9 cellular contexts compared by ENCODE assay signal in the genomic region with DNA sequence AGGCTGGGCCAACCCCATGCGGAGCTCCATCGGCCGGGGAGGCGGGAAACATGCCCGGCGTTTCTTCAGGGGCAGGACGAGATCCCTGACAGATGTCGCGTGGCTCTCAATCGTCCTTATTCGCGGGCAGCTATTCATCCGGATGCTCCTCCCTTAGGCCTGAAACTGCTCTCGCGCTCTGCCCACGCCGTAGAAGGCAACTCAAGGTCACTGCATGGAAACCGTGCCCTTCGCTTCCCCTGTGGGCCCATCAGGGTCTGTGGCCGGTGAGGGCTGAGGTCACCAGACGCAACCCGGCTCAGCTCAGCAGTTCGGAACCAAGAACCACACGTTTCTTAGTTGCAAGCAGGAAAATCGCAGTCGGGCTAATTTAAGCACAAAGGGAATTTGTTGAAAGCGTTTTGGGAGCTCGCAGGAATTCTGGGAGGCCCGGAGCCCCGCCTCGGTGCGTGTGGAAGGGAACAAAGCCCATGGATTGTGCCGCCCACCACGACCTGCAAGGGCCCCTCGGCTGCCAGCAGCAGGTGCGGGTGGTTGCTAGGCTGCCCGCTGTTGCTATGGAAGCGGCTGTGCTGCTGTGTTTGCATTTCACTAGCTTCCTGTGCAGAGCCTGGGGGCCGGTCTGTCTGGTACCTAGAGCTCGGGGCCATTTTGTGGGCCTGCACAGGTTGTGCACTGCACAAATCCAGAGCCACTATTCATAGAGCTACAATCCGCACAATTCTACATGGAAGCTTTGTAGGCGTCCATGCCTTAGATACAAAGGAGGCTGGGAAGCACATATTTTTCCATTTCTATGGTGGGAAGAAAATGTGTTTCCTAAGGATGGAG. TPM values are rescaled to one million over a fixed set of nuclear protein-coding genes. Genes with fewer than 3 reads are reported as not detected.
A peak's percentile ranks its signal among the peaks of the same experiment; 100 is the strongest.
DNase-seq lines count a peak whose midpoint lies in the region; ATAC-seq, FAIRE-seq and TF ChIP-seq lines count a peak whose summit lies in the region.
"Had no signal": no experiment of that assay in that cellular context is flagged by ENCODE, and none has a peak within 500 bp of the region (broad histone marks: within the 10 kb centered on the region; RNA-seq: fewer than 3 reads in every experiment).

No MANE protein-coding gene starts in this region.

- peak overlapping the region; percentile 94 for H3K27ac Mint-ChIP-seq in activated T-helper 2 cell treated with anti-CD3 and anti-CD28 coated beads, Interferon-gamma antibody, Interleukin-2, Interleukin-4, amounts not matched to agents 10 μg/mL and 5 μg/mL and 100 μg/mL, durations not matched to agents 14 hours and 24 hours and 36 hours

- peaks cover 19% of the 10 kb centered on the region for H3K4me1 ChIP-seq in testis

- DNase-seq in AG20443 (ENCODE audit: low spot score) (peak; percentile 66), GM19238 (ENCODE audit: insufficient read length, low spot score) (peak; percentile 90), NCI-H748 treated with DMSO at 0.1 percent for 48 hours (lab: John Stamatoyannopoulos, UW) (peak; percentile 95), frontal cortex (ENCODE audit: low spot score in 2 of 2) (peak; percentile 49 to 58), nucleus accumbens (lab: John Stamatoyannopoulos, UW) (peak in 55 of 56 donors; percentile 18 to 92 (median 71)), testis (peak; percentile 63)
- peak; percentile 66 for DNase-seq in activated T-helper 2 cell treated with anti-CD3 and anti-CD28 coated beads, Interferon-gamma antibody, Interleukin-2, Interleukin-4, amounts not matched to agents 10 μg/mL and 5 μg/mL and 100 μg/mL, durations not matched to agents 14 hours and 24 hours and 36 hours (ENCODE audit: low spot score)

- H3K4me1 Mint-ChIP-seq in activated T-helper 2 cell treated with anti-CD3 and anti-CD28 coated beads, Interferon-gamma antibody, Interleukin-2, Interleukin-4, amounts not matched to agents 10 μg/mL and 5 μg/mL and 100 μg/mL, durations not matched to agents 14 hours and 24 hours and 36 hours (ENCODE audit: low read depth): peaks cover 14% of the 10 kb centered on the region

- H3K4me3 Mint-ChIP-seq in activated T-helper 2 cell treated with anti-CD3 and anti-CD28 coated beads, Interferon-gamma antibody, Interleukin-2, Interleukin-4, amounts not matched to agents 10 μg/mL and 5 μg/mL and 100 μg/mL, durations not matched to agents 14 hours and 24 hours and 36 hours (ENCODE audit: low read depth): peak overlapping the region; percentile 80

- WGBS in testis, 2 donors: 4 to 16% methylated on average over 26 to 42 of the region's 42 CpGs

- TF ChIP-seq POLR2A in testis (IDR thresholded peaks at IDR 0.05): no peak

- H3K4me3 ChIP-seq in testis: peak overlapping the region; percentile 22 to 42

- no peaks in the 10 kb centered on the region for H3K9me3 Mint-ChIP-seq in activated T-helper 2 cell treated with anti-CD3 and anti-CD28 coated beads, Interferon-gamma antibody, Interleukin-2, Interleukin-4, amounts not matched to agents 10 μg/mL and 5 μg/mL and 100 μg/mL, durations not matched to agents 14 hours and 24 hours and 36 hours

- intact Hi-C loops in activated T-helper 2 cell treated with anti-CD3 and anti-CD28 coated beads, Interferon-gamma antibody, Interleukin-2, Interleukin-4, amounts not matched to agents 10 μg/mL and 5 μg/mL and 100 μg/mL, durations not matched to agents 14 hours and 24 hours and 36 hours (cut with micrococcal nuclease): loop anchor here (1.0 to 2.0 kb wide), 7 partner anchors 77 to 429 kb away; a partner anchor contains a TSS
- intact Hi-C loops in testis (cut with DNase I; ENCODE audit: low total_unique reads): no loop called here

- TF ChIP-seq CTCF in testis (IDR thresholded peaks at IDR 0.05): no peak

- FAIRE-seq in frontal cortex (lab: Jason Lieb, UNC): no peak
- FAIRE-seq: G401.6 had no signal

- peak overlapping the region; percentile 52 to 83 for H3K27ac ChIP-seq in testis

- H3K36me3 Mint-ChIP-seq in activated T-helper 2 cell treated with anti-CD3 and anti-CD28 coated beads, Interferon-gamma antibody, Interleukin-2, Interleukin-4, amounts not matched to agents 10 μg/mL and 5 μg/mL and 100 μg/mL, durations not matched to agents 14 hours and 24 hours and 36 hours (ENCODE audit: low read depth): no peaks in the 10 kb centered on the region

- ATAC-seq in HG03439 (IDR thresholded peaks at IDR 0.05; ENCODE audit: unreplicated experiment): peak; percentile 68

- no peaks in the 10 kb centered on the region for H3K9me3 ChIP-seq in testis

- no peaks in the 10 kb centered on the region for H3K36me3 ChIP-seq in testis (ENCODE audit: low read depth, missing control alignments)

- H3K27me3 Mint-ChIP-seq in activated T-helper 2 cell treated with anti-CD3 and anti-CD28 coated beads, Interferon-gamma antibody, Interleukin-2, Interleukin-4, amounts not matched to agents 10 μg/mL and 5 μg/mL and 100 μg/mL, durations not matched to agents 14 hours and 24 hours and 36 hours (ENCODE audit: low read depth): no peaks in the 10 kb centered on the region

- H3K27me3 ChIP-seq in testis: no peaks in the 10 kb centered on the region

RNA-seq across cellular contexts. Expression of a gene that starts 6.1 kb away (rescaled TPM):
- total RNA-seq in activated T-helper 2 cell treated with anti-CD3 and anti-CD28 coated beads, Interferon-gamma antibody, Interleukin-2, Interleukin-4, amounts not matched to agents 10 μg/mL and 5 μg/mL and 100 μg/mL, durations not matched to agents 14 hours and 24 hours and 36 hours: not detected in 2 replicates
- total RNA-seq in frontal cortex (under 0.01 TPM), testis (10 to 100 TPM in 1 of 2 donors, 1 to 10 TPM in 1; 8.1 to 18.5 TPM)
- polyA plus RNA-seq in testis (ENCODE audit: insufficient read depth, low read depth, low replicate concordance): 35.1 TPM

RNA-seq across cellular contexts. Expression of a gene that starts 51.5 kb away (rescaled TPM):
- total RNA-seq in activated T-helper 2 cell treated with anti-CD3 and anti-CD28 coated beads, Interferon-gamma antibody, Interleukin-2, Interleukin-4, amounts not matched to agents 10 μg/mL and 5 μg/mL and 100 μg/mL, durations not matched to agents 14 hours and 24 hours and 36 hours: not detected in 2 replicates
- total RNA-seq in frontal cortex: 1.2 TPM
- 10 to 100 TPM; 10.6 to 12.1 TPM for total RNA-seq in testis
- polyA plus RNA-seq in testis (ENCODE audit: insufficient read depth, low read depth, low replicate concordance): 9.9 TPM

RNA-seq across cellular contexts. Expression of a gene that starts 57.0 kb away (rescaled TPM):
- 0.11 TPM in 1 of 2 replicates, not detected in the other for total RNA-seq in activated T-helper 2 cell treated with anti-CD3 and anti-CD28 coated beads, Interferon-gamma antibody, Interleukin-2, Interleukin-4, amounts not matched to agents 10 μg/mL and 5 μg/mL and 100 μg/mL, durations not matched to agents 14 hours and 24 hours and 36 hours
- total RNA-seq in frontal cortex (0.41 TPM), testis (10 to 100 TPM; 15.4 to 15.8 TPM)
- 12.7 TPM for polyA plus RNA-seq in testis (ENCODE audit: insufficient read depth, low read depth, low replicate concordance)

Comparison
In these comparisons a context has a peak if more than half of its experiments do, and no peak if none do; other contexts are left out.
1. Peak in every context shown above with its lines: DNase-seq, ATAC-seq, H3K4me3 ChIP-seq and H3K27ac ChIP-seq.
2. RNA of a gene that starts 57.0 kb away (total RNA-seq): 15.4 to 15.8 TPM in testis; 0.41 TPM in frontal cortex (single experiment) and 0.11 TPM in activated T-helper 2 cell treated with anti-CD3 and anti-CD28 coated beads, Interferon-gamma antibody, Interleukin-2, Interleukin-4, amounts not matched to agents 10 μg/mL and 5 μg/mL and 100 μg/mL, durations not matched to agents 14 hours and 24 hours and 36 hours; every median in the first group is over 10 times any median in the second.